ENCODE assay signal across 1 cellular context in the genomic region with DNA sequence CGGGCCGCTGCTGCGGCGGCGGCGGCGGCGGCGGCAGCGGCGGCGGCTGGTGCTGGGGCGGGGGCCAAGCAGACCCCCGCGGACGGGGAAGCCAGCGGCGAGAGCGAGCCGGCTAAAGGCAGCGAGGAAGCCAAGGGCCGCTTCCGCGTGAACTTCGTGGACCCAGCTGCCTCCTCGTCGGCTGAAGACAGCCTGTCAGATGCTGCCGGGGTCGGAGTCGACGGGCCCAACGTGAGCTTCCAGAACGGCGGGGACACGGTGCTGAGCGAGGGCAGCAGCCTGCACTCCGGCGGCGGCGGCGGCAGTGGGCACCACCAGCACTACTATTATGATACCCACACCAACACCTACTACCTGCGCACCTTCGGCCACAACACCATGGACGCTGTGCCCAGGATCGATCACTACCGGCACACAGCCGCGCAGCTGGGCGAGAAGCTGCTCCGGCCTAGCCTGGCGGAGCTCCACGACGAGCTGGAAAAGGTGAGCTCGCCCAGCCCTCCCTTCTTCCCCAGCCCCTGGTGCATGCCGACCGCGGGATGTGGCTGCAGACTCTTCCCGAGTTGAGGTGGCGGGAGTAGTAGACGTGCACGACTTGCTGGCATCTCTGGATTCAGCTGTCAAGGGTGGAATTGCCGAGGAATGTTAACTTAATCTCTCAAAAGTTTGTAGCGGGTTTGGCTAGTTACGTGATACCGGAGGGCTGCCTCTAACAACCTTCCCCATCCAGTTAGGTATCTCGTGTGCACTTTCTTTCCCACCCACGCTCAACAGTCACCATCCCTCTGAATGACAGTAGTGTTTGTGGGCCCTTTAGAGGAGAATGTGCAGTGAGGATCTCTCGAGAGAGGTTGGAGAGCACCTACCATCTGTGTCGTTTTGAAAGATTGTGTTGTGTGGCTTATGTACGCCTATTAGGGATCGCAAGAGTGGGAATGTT.
TF ChIP-seq lines count a peak whose summit lies in the region.

No MANE protein-coding gene starts in this region.

TF ChIP-seq in WTC11, 78 proteins besides CTCF, POLR2A, EP300 and RAD21 (continued from another document):
- TF ChIP-seq, protein P1, sequence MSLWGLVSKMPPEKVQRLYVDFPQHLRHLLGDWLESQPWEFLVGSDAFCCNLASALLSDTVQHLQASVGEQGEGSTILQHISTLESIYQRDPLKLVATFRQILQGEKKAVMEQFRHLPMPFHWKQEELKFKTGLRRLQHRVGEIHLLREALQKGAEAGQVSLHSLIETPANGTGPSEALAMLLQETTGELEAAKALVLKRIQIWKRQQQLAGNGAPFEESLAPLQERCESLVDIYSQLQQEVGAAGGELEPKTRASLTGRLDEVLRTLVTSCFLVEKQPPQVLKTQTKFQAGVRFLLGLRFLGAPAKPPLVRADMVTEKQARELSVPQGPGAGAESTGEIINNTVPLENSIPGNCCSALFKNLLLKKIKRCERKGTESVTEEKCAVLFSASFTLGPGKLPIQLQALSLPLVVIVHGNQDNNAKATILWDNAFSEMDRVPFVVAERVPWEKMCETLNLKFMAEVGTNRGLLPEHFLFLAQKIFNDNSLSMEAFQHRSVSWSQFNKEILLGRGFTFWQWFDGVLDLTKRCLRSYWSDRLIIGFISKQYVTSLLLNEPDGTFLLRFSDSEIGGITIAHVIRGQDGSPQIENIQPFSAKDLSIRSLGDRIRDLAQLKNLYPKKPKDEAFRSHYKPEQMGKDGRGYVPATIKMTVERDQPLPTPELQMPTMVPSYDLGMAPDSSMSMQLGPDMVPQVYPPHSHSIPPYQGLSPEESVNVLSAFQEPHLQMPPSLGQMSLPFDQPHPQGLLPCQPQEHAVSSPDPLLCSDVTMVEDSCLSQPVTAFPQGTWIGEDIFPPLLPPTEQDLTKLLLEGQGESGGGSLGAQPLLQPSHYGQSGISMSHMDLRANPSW (CRISPR knock-in tag; conservative IDR thresholded peaks at IDR 0.05; ENCODE audit: low read depth): no peak
- TF ChIP-seq, protein P2, sequence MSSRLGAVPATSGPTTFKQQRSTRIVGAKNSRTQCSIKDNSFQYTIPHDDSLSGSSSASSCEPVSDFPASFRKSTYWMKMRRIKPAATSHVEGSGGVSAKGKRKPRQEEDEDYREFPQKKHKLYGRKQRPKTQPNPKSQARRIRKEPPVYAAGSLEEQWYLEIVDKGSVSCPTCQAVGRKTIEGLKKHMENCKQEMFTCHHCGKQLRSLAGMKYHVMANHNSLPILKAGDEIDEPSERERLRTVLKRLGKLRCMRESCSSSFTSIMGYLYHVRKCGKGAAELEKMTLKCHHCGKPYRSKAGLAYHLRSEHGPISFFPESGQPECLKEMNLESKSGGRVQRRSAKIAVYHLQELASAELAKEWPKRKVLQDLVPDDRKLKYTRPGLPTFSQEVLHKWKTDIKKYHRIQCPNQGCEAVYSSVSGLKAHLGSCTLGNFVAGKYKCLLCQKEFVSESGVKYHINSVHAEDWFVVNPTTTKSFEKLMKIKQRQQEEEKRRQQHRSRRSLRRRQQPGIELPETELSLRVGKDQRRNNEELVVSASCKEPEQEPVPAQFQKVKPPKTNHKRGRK (CRISPR knock-in tag; IDR thresholded peaks at IDR 0.05; ENCODE audit: borderline replicate concordance): no peak
- TF ChIP-seq ZNF671 (CRISPR knock-in tag; IDR thresholded peaks at IDR 0.05): no peak
